14 cellular contexts compared by ENCODE assay signal in genomic region chr5:128349044-128349629, GRCh38.
DNase-seq lines count a peak whose midpoint lies in the region; ATAC-seq and TF ChIP-seq lines count a peak whose summit lies in the region.
"Had no signal": no experiment of that assay in that cellular context is flagged by ENCODE, and none has a peak within 500 bp of the region (broad histone marks: within the 10 kb centered on the region; RNA-seq: fewer than 3 reads in every experiment).

No MANE protein-coding gene starts in this region.

- no peaks in the 10 kb centered on the region for H3K27me3 ChIP-seq in RWPE2 (ENCODE audit: insufficient read depth, poor library complexity, severe bottlenecking)
- no peaks in the 10 kb centered on the region for H3K27me3 ChIP-seq in kidney epithelial cell (ENCODE audit: control insufficient read depth, insufficient read depth, low read length)

- ATAC-seq in RWPE2 (ENCODE audit: low read depth) = peak; percentile 97
- no peak for ATAC-seq in SK-N-SH treated with all-trans-retinoic acid at 6 μM for 48 hours
- no peak for ATAC-seq in HG03025 (IDR thresholded peaks at IDR 0.05; ENCODE audit: low FRiP score, unreplicated experiment)
- no peak for ATAC-seq in stimulated activated naive CD8-positive, alpha-beta T cell treated with anti-CD3 and anti-CD28 coated beads, Interleukin-15, Interleukin-2, amounts not matched to agents 100 U/mL and 50 U/mL, for 24 hours
- ATAC-seq: right cardiac atrium had no signal

- H3K27ac ChIP-seq in RWPE2 (ENCODE audit: poor library complexity, severe bottlenecking) = peak overlapping the region; percentile 49
- H3K27ac ChIP-seq: coronary artery had no signal

- no peaks in the 10 kb centered on the region for H3K9me3 ChIP-seq in RWPE2 (ENCODE audit: severe bottlenecking)

- H3K4me3 ChIP-seq in RWPE2 (ENCODE audit: severe bottlenecking) = no peak overlapping the region
- no peak overlapping the region for H3K4me3 ChIP-seq in kidney epithelial cell (ENCODE audit: low read depth, low read length)
- H3K4me3 ChIP-seq: coronary artery, lung had no signal

- DNase-seq in Daoy (ENCODE audit: low read depth) (peak; percentile 85), NCI-H1417 treated with DMSO at 0.1 percent for 48 hours (lab: John Stamatoyannopoulos, UW) (peak; percentile 43), RWPE2 (ENCODE audit: low spot score) (peak; percentile 89), kidney epithelial cell (ENCODE audit: low read depth) (peak; percentile 16), SKM-1 treated with dmso at 0.1 percent for 144 hours (lab: John Stamatoyannopoulos, UW; ENCODE audit: unreplicated experiment) (no peak)
- DNase-seq in stimulated activated naive CD8-positive, alpha-beta T cell treated with anti-CD3 and anti-CD28 coated beads, Interleukin-15, Interleukin-2, amounts not matched to agents 100 U/mL and 50 U/mL, for 24 hours = no peak
- DNase-seq: activated CD4-positive, alpha-beta T cell treated with anti-CD3 and anti-CD28 coated beads, Interleukin-2, amount 10 ng/mL, durations not matched to agents 24 days and 14 days; activated naive CD4-positive, alpha-beta T cell; glutamatergic neuron; right cardiac atrium had no signal

- TF ChIP-seq CTCF in RWPE2 (IDR thresholded peaks at IDR 0.05; ENCODE audit: poor library complexity, severe bottlenecking) (no peak), kidney epithelial cell (IDR thresholded peaks at IDR 0.05; ENCODE audit: insufficient read depth, low read length, poor library complexity, severe bottlenecking) (no peak)

- H3K36me3 ChIP-seq in RWPE2 (ENCODE audit: low read depth) (peaks cover 94% of the 10 kb centered on the region), kidney epithelial cell (ENCODE audit: control insufficient read depth, insufficient read depth, low read length) (no peaks in the 10 kb centered on the region)

- H3K4me1 ChIP-seq in RWPE2 (ENCODE audit: insufficient read depth, poor library complexity, severe bottlenecking) = peaks cover 18% of the 10 kb centered on the region

TF ChIP-seq in SK-N-SH treated with all-trans-retinoic acid at 6 μM for 48 hours, 23 proteins besides CTCF, POLR2A, EP300 and RAD21:
- TF ChIP-seq ZC3H10 (CRISPR knock-in tag; IDR thresholded peaks at IDR 0.05) (no peak), CSDC2 (CRISPR knock-in tag; IDR thresholded peaks at IDR 0.05) (no peak), CREB5 (CRISPR knock-in tag; IDR thresholded peaks at IDR 0.05; ENCODE audit: low read depth) (no peak), SNAI2 (CRISPR knock-in tag; IDR thresholded peaks at IDR 0.05) (no peak), CSRNP3 (CRISPR knock-in tag; IDR thresholded peaks at IDR 0.05) (no peak), GLIS3 (CRISPR knock-in tag; IDR thresholded peaks at IDR 0.05) (no peak), RARB (CRISPR knock-in tag; IDR thresholded peaks at IDR 0.05) (no peak), ZFP3 (CRISPR knock-in tag; IDR thresholded peaks at IDR 0.05) (no peak), TOX (CRISPR knock-in tag; IDR thresholded peaks at IDR 0.05; ENCODE audit: borderline replicate concordance) (no peak), TCF4 (CRISPR knock-in tag; IDR thresholded peaks at IDR 0.05; ENCODE audit: borderline replicate concordance) (no peak), ZNF8 (CRISPR knock-in tag; IDR thresholded peaks at IDR 0.05) (no peak), BACH2 (CRISPR knock-in tag; IDR thresholded peaks at IDR 0.05; ENCODE audit: borderline replicate concordance) (no peak), ESRRG (CRISPR knock-in tag; IDR thresholded peaks at IDR 0.05) (no peak)
- TF ChIP-seq, protein P1, sequence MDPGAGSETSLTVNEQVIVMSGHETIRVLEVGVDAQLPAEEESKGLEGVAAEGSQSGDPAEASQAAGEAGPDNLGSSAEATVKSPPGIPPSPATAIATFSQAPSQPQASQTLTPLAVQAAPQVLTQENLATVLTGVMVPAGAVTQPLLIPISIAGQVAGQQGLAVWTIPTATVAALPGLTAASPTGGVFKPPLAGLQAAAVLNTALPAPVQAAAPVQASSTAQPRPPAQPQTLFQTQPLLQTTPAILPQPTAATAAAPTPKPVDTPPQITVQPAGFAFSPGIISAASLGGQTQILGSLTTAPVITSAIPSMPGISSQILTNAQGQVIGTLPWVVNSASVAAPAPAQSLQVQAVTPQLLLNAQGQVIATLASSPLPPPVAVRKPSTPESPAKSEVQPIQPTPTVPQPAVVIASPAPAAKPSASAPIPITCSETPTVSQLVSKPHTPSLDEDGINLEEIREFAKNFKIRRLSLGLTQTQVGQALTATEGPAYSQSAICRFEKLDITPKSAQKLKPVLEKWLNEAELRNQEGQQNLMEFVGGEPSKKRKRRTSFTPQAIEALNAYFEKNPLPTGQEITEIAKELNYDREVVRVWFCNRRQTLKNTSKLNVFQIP (CRISPR knock-in tag; IDR thresholded peaks at IDR 0.05; ENCODE audit: borderline replicate concordance, low read depth) = no peak
TF ChIP-seq in SK-N-SH treated with all-trans-retinoic acid at 6 μM for 48 hours: peak in this region for 0.

Comparison
In these comparisons a context has a peak if more than half of its experiments do, and no peak if none do; other contexts are left out.
1. DNase-seq: peak in Daoy (single experiment), NCI-H1417 treated with DMSO at 0.1 percent for 48 hours (single experiment), RWPE2 (single experiment) and kidney epithelial cell (single experiment); none in SKM-1 treated with dmso at 0.1 percent for 144 hours (single experiment) and stimulated activated naive CD8-positive, alpha-beta T cell treated with anti-CD3 and anti-CD28 coated beads, Interleukin-15, Interleukin-2, amounts not matched to agents 100 U/mL and 50 U/mL, for 24 hours (single experiment).